Comparison of ENCODE assay signal across 1 cellular context in the genomic region with DNA sequence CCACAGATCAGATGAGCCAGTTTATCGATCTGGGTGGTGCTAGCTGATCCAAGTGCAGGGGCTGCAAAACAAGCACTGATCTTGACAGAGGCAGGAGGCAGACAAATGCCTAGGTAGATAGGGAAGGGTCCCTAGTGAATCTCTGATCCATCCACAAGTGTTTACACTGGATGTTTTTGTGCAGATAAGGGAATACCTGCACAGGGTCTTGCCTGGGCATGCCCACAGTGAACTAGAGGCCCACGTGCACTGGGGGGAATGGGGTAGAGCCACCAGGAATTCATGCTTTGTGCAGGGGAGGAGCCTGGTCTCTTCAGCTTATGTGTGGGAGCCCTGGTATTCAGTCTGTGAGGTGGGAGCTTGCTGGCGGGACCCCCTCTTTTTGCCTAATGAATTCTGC.
TF ChIP-seq lines count a peak whose summit lies in the region.

No MANE protein-coding gene starts in this region.

TF ChIP-seq in WTC11, 78 proteins besides CTCF, POLR2A, EP300 and RAD21:
- TF ChIP-seq, protein P1, sequence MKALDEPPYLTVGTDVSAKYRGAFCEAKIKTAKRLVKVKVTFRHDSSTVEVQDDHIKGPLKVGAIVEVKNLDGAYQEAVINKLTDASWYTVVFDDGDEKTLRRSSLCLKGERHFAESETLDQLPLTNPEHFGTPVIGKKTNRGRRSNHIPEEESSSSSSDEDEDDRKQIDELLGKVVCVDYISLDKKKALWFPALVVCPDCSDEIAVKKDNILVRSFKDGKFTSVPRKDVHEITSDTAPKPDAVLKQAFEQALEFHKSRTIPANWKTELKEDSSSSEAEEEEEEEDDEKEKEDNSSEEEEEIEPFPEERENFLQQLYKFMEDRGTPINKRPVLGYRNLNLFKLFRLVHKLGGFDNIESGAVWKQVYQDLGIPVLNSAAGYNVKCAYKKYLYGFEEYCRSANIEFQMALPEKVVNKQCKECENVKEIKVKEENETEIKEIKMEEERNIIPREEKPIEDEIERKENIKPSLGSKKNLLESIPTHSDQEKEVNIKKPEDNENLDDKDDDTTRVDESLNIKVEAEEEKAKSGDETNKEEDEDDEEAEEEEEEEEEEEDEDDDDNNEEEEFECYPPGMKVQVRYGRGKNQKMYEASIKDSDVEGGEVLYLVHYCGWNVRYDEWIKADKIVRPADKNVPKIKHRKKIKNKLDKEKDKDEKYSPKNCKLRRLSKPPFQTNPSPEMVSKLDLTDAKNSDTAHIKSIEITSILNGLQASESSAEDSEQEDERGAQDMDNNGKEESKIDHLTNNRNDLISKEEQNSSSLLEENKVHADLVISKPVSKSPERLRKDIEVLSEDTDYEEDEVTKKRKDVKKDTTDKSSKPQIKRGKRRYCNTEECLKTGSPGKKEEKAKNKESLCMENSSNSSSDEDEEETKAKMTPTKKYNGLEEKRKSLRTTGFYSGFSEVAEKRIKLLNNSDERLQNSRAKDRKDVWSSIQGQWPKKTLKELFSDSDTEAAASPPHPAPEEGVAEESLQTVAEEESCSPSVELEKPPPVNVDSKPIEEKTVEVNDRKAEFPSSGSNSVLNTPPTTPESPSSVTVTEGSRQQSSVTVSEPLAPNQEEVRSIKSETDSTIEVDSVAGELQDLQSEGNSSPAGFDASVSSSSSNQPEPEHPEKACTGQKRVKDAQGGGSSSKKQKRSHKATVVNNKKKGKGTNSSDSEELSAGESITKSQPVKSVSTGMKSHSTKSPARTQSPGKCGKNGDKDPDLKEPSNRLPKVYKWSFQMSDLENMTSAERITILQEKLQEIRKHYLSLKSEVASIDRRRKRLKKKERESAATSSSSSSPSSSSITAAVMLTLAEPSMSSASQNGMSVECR (CRISPR knock-in tag; IDR thresholded peaks at IDR 0.05; ENCODE audit: borderline replicate concordance) = no peak
- TF ChIP-seq, protein P2, sequence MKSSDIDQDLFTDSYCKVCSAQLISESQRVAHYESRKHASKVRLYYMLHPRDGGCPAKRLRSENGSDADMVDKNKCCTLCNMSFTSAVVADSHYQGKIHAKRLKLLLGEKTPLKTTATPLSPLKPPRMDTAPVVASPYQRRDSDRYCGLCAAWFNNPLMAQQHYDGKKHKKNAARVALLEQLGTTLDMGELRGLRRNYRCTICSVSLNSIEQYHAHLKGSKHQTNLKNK (CRISPR knock-in tag; IDR thresholded peaks at IDR 0.05) = no peak
- TF ChIP-seq ZNF396 (CRISPR knock-in tag; IDR thresholded peaks at IDR 0.05; ENCODE audit: borderline replicate concordance) = no peak
- TF ChIP-seq, protein P3, sequence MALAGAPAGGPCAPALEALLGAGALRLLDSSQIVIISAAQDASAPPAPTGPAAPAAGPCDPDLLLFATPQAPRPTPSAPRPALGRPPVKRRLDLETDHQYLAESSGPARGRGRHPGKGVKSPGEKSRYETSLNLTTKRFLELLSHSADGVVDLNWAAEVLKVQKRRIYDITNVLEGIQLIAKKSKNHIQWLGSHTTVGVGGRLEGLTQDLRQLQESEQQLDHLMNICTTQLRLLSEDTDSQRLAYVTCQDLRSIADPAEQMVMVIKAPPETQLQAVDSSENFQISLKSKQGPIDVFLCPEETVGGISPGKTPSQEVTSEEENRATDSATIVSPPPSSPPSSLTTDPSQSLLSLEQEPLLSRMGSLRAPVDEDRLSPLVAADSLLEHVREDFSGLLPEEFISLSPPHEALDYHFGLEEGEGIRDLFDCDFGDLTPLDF (CRISPR knock-in tag; IDR thresholded peaks at IDR 0.05) = no peak
- TF ChIP-seq, protein P4, sequence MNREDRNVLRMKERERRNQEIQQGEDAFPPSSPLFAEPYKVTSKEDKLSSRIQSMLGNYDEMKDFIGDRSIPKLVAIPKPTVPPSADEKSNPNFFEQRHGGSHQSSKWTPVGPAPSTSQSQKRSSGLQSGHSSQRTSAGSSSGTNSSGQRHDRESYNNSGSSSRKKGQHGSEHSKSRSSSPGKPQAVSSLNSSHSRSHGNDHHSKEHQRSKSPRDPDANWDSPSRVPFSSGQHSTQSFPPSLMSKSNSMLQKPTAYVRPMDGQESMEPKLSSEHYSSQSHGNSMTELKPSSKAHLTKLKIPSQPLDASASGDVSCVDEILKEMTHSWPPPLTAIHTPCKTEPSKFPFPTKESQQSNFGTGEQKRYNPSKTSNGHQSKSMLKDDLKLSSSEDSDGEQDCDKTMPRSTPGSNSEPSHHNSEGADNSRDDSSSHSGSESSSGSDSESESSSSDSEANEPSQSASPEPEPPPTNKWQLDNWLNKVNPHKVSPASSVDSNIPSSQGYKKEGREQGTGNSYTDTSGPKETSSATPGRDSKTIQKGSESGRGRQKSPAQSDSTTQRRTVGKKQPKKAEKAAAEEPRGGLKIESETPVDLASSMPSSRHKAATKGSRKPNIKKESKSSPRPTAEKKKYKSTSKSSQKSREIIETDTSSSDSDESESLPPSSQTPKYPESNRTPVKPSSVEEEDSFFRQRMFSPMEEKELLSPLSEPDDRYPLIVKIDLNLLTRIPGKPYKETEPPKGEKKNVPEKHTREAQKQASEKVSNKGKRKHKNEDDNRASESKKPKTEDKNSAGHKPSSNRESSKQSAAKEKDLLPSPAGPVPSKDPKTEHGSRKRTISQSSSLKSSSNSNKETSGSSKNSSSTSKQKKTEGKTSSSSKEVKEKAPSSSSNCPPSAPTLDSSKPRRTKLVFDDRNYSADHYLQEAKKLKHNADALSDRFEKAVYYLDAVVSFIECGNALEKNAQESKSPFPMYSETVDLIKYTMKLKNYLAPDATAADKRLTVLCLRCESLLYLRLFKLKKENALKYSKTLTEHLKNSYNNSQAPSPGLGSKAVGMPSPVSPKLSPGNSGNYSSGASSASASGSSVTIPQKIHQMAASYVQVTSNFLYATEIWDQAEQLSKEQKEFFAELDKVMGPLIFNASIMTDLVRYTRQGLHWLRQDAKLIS (CRISPR knock-in tag; IDR thresholded peaks at IDR 0.05; ENCODE audit: borderline replicate concordance) = no peak
- no peak for TF ChIP-seq FOXK1 (CRISPR knock-in tag; IDR thresholded peaks at IDR 0.05)
- no peak for TF ChIP-seq ZNF138 (CRISPR knock-in tag; conservative IDR thresholded peaks at IDR 0.05)
- no peak for TF ChIP-seq CREB1 (CRISPR knock-in tag; IDR thresholded peaks at IDR 0.05)
- no peak for TF ChIP-seq SOX15 (CRISPR knock-in tag; IDR thresholded peaks at IDR 0.05)
- no peak for TF ChIP-seq SMAD4 (CRISPR knock-in tag; IDR thresholded peaks at IDR 0.05)
- no peak for TF ChIP-seq KAT7 (CRISPR knock-in tag; IDR thresholded peaks at IDR 0.05; ENCODE audit: borderline replicate concordance)
- TF ChIP-seq SP1 (CRISPR knock-in tag; conservative IDR thresholded peaks at IDR 0.05) = no peak
- TF ChIP-seq, protein P5, sequence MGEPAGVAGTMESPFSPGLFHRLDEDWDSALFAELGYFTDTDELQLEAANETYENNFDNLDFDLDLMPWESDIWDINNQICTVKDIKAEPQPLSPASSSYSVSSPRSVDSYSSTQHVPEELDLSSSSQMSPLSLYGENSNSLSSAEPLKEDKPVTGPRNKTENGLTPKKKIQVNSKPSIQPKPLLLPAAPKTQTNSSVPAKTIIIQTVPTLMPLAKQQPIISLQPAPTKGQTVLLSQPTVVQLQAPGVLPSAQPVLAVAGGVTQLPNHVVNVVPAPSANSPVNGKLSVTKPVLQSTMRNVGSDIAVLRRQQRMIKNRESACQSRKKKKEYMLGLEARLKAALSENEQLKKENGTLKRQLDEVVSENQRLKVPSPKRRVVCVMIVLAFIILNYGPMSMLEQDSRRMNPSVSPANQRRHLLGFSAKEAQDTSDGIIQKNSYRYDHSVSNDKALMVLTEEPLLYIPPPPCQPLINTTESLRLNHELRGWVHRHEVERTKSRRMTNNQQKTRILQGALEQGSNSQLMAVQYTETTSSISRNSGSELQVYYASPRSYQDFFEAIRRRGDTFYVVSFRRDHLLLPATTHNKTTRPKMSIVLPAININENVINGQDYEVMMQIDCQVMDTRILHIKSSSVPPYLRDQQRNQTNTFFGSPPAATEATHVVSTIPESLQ (CRISPR knock-in tag; IDR thresholded peaks at IDR 0.05) = no peak
- no peak for TF ChIP-seq ETV6 (CRISPR knock-in tag; IDR thresholded peaks at IDR 0.05)
- TF ChIP-seq TP53 (CRISPR knock-in tag; IDR thresholded peaks at IDR 0.05) = no peak
- TF ChIP-seq, protein P6, sequence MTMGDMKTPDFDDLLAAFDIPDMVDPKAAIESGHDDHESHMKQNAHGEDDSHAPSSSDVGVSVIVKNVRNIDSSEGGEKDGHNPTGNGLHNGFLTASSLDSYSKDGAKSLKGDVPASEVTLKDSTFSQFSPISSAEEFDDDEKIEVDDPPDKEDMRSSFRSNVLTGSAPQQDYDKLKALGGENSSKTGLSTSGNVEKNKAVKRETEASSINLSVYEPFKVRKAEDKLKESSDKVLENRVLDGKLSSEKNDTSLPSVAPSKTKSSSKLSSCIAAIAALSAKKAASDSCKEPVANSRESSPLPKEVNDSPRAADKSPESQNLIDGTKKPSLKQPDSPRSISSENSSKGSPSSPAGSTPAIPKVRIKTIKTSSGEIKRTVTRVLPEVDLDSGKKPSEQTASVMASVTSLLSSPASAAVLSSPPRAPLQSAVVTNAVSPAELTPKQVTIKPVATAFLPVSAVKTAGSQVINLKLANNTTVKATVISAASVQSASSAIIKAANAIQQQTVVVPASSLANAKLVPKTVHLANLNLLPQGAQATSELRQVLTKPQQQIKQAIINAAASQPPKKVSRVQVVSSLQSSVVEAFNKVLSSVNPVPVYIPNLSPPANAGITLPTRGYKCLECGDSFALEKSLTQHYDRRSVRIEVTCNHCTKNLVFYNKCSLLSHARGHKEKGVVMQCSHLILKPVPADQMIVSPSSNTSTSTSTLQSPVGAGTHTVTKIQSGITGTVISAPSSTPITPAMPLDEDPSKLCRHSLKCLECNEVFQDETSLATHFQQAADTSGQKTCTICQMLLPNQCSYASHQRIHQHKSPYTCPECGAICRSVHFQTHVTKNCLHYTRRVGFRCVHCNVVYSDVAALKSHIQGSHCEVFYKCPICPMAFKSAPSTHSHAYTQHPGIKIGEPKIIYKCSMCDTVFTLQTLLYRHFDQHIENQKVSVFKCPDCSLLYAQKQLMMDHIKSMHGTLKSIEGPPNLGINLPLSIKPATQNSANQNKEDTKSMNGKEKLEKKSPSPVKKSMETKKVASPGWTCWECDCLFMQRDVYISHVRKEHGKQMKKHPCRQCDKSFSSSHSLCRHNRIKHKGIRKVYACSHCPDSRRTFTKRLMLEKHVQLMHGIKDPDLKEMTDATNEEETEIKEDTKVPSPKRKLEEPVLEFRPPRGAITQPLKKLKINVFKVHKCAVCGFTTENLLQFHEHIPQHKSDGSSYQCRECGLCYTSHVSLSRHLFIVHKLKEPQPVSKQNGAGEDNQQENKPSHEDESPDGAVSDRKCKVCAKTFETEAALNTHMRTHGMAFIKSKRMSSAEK (CRISPR knock-in tag; IDR thresholded peaks at IDR 0.05; ENCODE audit: borderline replicate concordance) = no peak
- TF ChIP-seq, protein P7, sequence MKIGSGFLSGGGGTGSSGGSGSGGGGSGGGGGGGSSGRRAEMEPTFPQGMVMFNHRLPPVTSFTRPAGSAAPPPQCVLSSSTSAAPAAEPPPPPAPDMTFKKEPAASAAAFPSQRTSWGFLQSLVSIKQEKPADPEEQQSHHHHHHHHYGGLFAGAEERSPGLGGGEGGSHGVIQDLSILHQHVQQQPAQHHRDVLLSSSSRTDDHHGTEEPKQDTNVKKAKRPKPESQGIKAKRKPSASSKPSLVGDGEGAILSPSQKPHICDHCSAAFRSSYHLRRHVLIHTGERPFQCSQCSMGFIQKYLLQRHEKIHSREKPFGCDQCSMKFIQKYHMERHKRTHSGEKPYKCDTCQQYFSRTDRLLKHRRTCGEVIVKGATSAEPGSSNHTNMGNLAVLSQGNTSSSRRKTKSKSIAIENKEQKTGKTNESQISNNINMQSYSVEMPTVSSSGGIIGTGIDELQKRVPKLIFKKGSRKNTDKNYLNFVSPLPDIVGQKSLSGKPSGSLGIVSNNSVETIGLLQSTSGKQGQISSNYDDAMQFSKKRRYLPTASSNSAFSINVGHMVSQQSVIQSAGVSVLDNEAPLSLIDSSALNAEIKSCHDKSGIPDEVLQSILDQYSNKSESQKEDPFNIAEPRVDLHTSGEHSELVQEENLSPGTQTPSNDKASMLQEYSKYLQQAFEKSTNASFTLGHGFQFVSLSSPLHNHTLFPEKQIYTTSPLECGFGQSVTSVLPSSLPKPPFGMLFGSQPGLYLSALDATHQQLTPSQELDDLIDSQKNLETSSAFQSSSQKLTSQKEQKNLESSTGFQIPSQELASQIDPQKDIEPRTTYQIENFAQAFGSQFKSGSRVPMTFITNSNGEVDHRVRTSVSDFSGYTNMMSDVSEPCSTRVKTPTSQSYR (CRISPR knock-in tag; IDR thresholded peaks at IDR 0.05) = no peak
- TF ChIP-seq, protein P8, sequence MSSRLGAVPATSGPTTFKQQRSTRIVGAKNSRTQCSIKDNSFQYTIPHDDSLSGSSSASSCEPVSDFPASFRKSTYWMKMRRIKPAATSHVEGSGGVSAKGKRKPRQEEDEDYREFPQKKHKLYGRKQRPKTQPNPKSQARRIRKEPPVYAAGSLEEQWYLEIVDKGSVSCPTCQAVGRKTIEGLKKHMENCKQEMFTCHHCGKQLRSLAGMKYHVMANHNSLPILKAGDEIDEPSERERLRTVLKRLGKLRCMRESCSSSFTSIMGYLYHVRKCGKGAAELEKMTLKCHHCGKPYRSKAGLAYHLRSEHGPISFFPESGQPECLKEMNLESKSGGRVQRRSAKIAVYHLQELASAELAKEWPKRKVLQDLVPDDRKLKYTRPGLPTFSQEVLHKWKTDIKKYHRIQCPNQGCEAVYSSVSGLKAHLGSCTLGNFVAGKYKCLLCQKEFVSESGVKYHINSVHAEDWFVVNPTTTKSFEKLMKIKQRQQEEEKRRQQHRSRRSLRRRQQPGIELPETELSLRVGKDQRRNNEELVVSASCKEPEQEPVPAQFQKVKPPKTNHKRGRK (CRISPR knock-in tag; IDR thresholded peaks at IDR 0.05; ENCODE audit: borderline replicate concordance) = no peak
